ENCODE assay signal across 8 cellular contexts in genomic region chr2:144518744-144519596, GRCh38. TPM values are rescaled to one million over a fixed set of nuclear protein-coding genes. Genes with fewer than 3 reads are reported as not detected.
A peak's percentile ranks its signal among the peaks of the same experiment; 100 is the strongest.
DNase-seq lines count a peak whose midpoint lies in the region; ATAC-seq and TF ChIP-seq lines count a peak whose summit lies in the region.

No MANE protein-coding gene starts in this region.

- 2% methylated on average over 8 of the region's 8 CpGs for WGBS in thymus

- TF ChIP-seq POLR2A in NB4 (IDR thresholded peaks at IDR 0.05; ENCODE audit: extremely low read depth, insufficient read length), result no peak

- ATAC-seq in GM21717 (IDR thresholded peaks at IDR 0.05; ENCODE audit: unreplicated experiment), result peak; percentile 44

- H3K36me3 ChIP-seq in thymus (ENCODE audit: control insufficient read depth, insufficient read depth), result no peaks in the 10 kb centered on the region

- peaks cover 15% of the 10 kb centered on the region for H3K4me1 ChIP-seq in thymus (ENCODE audit: control insufficient read depth, insufficient read depth, low read length)

- H3K27ac ChIP-seq in thymus (ENCODE audit: low read depth), result peak overlapping the region; percentile 70

- TF ChIP-seq CTCF in NB4 (IDR thresholded peaks at IDR 0.05; ENCODE audit: low read depth, low read length), result no peak

- H3K9me3 ChIP-seq in thymus (ENCODE audit: control insufficient read depth), result no peaks in the 10 kb centered on the region

- H3K4me3 ChIP-seq in NB4 (ENCODE audit: low read depth, low read length) (peak overlapping the region; percentile 90), thymus (ENCODE audit: low read length) (peak overlapping the region; percentile 60)

- H3K27me3 ChIP-seq in thymus (ENCODE audit: control insufficient read depth, insufficient read depth), result peaks cover 19% of the 10 kb centered on the region

- DNase-seq in ELR (ENCODE audit: low read depth) (peak; percentile 28), NB4 (ENCODE audit: low read depth) (peak; percentile 57), germinal center (ENCODE audit: low spot score) (peak; percentile 51), T-helper 9 cell (no peak), glomerular visceral epithelial cell (ENCODE audit: extremely low spot score) (no peak)
- no peak for DNase-seq in stimulated activated CD4-positive, alpha-beta T cell treated with anti-CD3 and anti-CD28 coated beads, Interleukin-15, amount 100 ng/mL, for 24 hours

RNA-seq across cellular contexts. Expression of gene ZEB2, which starts 0.9 kb away (rescaled TPM):
- polyA plus RNA-seq in thymus, result 16.1 TPM

Comparison
In these comparisons a context has a peak if more than half of its experiments do, and no peak if none do; other contexts are left out.
1. DNase-seq: peak in ELR (single experiment), NB4 (single experiment) and germinal center (single experiment); none in T-helper 9 cell (single experiment), glomerular visceral epithelial cell (single experiment) and stimulated activated CD4-positive, alpha-beta T cell treated with anti-CD3 and anti-CD28 coated beads, Interleukin-15, amount 100 ng/mL, for 24 hours (single experiment).